In genomic region chr10:11864727-11865126, GRCh38 we compare ENCODE assay signal across 20 cellular contexts.
"Had no signal": no experiment of that assay in that cellular context is flagged by ENCODE, and none has a peak within 500 bp of the region (broad histone marks: within the 10 kb centered on the region; RNA-seq: fewer than 3 reads in every experiment).

No MANE protein-coding gene starts in this region.

- H3K27ac Mint-ChIP-seq: activated naive CD4-positive, alpha-beta T cell treated with anti-CD3 and anti-CD28 coated beads for 36 hours; activated naive CD8-positive, alpha-beta T cell treated with anti-CD3 and anti-CD28 coated beads, Interleukin-2, amount 10 ng/mL, durations not matched to agents 7 days and 5 days; nephron had no signal

- H3K4me3 ChIP-seq: left ventricle myocardium inferior had no signal

- H3K27ac ChIP-seq: left ventricle myocardium inferior, neutrophil, parathyroid adenoma had no signal

- ATAC-seq: T-cell, WTC11 had no signal

- H3K9me3 ChIP-seq: left ventricle myocardium inferior, neutrophil had no signal

- H3K27me3 ChIP-seq: neutrophil had no signal

- DNase-seq: activated effector memory CD4-positive, alpha-beta T cell treated with Interleukin-2 at 50 U/mL for 16 hours; activated naive CD4-positive, alpha-beta T cell treated with anti-CD3 and anti-CD28 coated beads for 36 hours; activated naive CD8-positive, alpha-beta T cell treated with anti-CD3 and anti-CD28 coated beads, Interleukin-2, amount 10 ng/mL, durations not matched to agents 7 days and 5 days; activated T-cell treated with anti-CD3 and anti-CD28 coated beads, Interleukin-2, amount 50 U/mL, for 1 hour; amniotic stem cell; dermis blood vessel endothelial cell; effector CD8-positive, alpha-beta T cell; foreskin melanocyte; kidney glomerular epithelial cell; left ventricle myocardium inferior; mammary epithelial cell; midbrain; stimulated activated CD4-positive, alpha-beta T cell treated with anti-CD3 and anti-CD28 coated beads, Interleukin-2, amount 100 ng/mL, for 48 hours; stimulated activated CD8-positive, alpha-beta memory T cell treated with anti-CD3 and anti-CD28 coated beads, Interleukin-4, amount 100 ng/mL, for 48 hours; stimulated activated naive CD4-positive, alpha-beta T cell treated with Interleukin-2 at 50 U/mL for 16 hours; T-cell had no signal

- H3K27me3 Mint-ChIP-seq: T-cell had no signal

- H3K36me3 Mint-ChIP-seq: activated naive CD8-positive, alpha-beta T cell treated with anti-CD3 and anti-CD28 coated beads, Interleukin-2, amount 10 ng/mL, durations not matched to agents 7 days and 5 days; T-cell; WTC11 had no signal

- H3K4me1 ChIP-seq: left ventricle myocardium inferior, parathyroid adenoma had no signal

- H3K4me3 Mint-ChIP-seq: activated naive CD4-positive, alpha-beta T cell treated with anti-CD3 and anti-CD28 coated beads for 36 hours; nephron; WTC11 had no signal

- H3K9me3 Mint-ChIP-seq: activated naive CD4-positive, alpha-beta T cell treated with anti-CD3 and anti-CD28 coated beads for 36 hours; activated naive CD8-positive, alpha-beta T cell treated with anti-CD3 and anti-CD28 coated beads, Interleukin-2, amount 10 ng/mL, durations not matched to agents 7 days and 5 days; nephron; T-cell; WTC11 had no signal

- H3K4me1 Mint-ChIP-seq: nephron had no signal
